Comparison of ENCODE assay signal across 7 cellular contexts in the genomic region with DNA sequence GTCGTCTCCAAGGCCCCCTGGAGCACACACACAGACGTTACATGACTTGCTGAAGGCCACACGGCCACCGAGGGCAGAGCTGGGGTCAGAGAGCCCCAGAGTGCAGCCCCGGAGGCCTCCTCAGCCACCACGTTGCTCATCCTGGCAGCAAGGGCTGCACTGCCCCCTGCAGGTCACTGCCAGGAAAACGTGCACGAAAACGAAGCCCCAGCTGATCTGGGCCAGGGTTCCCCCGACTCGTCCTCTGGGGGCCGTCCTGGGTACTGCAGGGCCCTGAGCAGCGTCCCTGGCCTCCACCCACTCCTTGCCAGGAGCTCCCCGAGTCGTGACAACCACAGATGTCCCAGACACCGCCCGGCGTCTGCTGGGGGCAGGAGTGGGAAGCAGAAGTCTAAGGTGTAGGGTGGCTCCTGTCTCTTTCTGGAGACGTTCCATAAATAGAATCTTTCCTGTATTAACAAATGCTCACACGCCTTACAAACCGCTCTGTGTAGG. TPM values are rescaled to one million over a fixed set of nuclear protein-coding genes. Genes with fewer than 3 reads are reported as not detected.
DNase-seq lines count a peak whose midpoint lies in the region; ATAC-seq and TF ChIP-seq lines count a peak whose summit lies in the region.

No MANE protein-coding gene starts in this region.

- H3K27ac ChIP-seq in neural progenitor cell (no peak overlapping the region), stomach smooth muscle (ENCODE audit: low read length) (peak overlapping the region; percentile 71)

- H3K36me3 ChIP-seq in Loucy (ENCODE audit: insufficient read depth, low read length), result no peaks in the 10 kb centered on the region
- no peaks in the 10 kb centered on the region for H3K36me3 ChIP-seq in neural progenitor cell
- peaks cover 6% of the 10 kb centered on the region in 2 donors for H3K36me3 ChIP-seq in stomach smooth muscle (ENCODE audit: control insufficient read depth in 2 of 2, insufficient read depth in 2 of 2, low read length in 2 of 2)

- H3K9me3 Mint-ChIP-seq in neural progenitor cell, result no peaks in the 10 kb centered on the region

- H3F3A ChIP-seq in Loucy (ENCODE audit: low read depth), result no peaks in the 10 kb centered on the region; the same call in 1 of the 2 replicates
- H3F3A ChIP-seq in neural progenitor cell (ENCODE audit: low read depth), result peaks cover 43% of the 10 kb centered on the region

- H2AFZ ChIP-seq in Loucy (ENCODE audit: low read length), result peak overlapping the region; percentile 34
- no peak overlapping the region for H2AFZ ChIP-seq in neural progenitor cell (replicated peaks)

- H3K4me2 ChIP-seq in Loucy (ENCODE audit: low read depth, low read length, poor library complexity, severe bottlenecking), result peak overlapping the region; percentile 76
- H3K4me2 ChIP-seq in neural progenitor cell, result peak overlapping the region; percentile 69

- peak overlapping the region; percentile 69 for H3K4me3 Mint-ChIP-seq in neural progenitor cell

- TF ChIP-seq CTCF in Loucy (conservative IDR thresholded peaks at IDR 0.05; ENCODE audit: low read length), result peak; percentile 98
- TF ChIP-seq CTCF in foreskin fibroblast (IDR thresholded peaks at IDR 0.05; ENCODE audit: low read depth, low read length), result peak; percentile 96
- peak; percentile 100 for TF ChIP-seq CTCF in neural progenitor cell (IDR thresholded peaks at IDR 0.05)

- H3K4me3 ChIP-seq in Loucy (ENCODE audit: low read length, poor library complexity, severe bottlenecking), result peak overlapping the region; percentile 74
- no peak overlapping the region for H3K4me3 ChIP-seq in foreskin fibroblast (ENCODE audit: low read depth in 1 of 2, low read length in 2 of 2)
- H3K4me3 ChIP-seq in neural progenitor cell, result peak overlapping the region; percentile 25
- peak overlapping the region in 1 of 2 donors; percentile 58 for H3K4me3 ChIP-seq in stomach smooth muscle (ENCODE audit: low read length in 2 of 2)

- H3K79me2 ChIP-seq in Loucy (ENCODE audit: insufficient read depth, low read length) (peaks cover 11% of the 10 kb centered on the region), neural progenitor cell (ENCODE audit: low read depth) (no peaks in the 10 kb centered on the region)

- no peaks in the 10 kb centered on the region for H3K9me2 ChIP-seq in Loucy (replicated peaks; ENCODE audit: low read depth, low read length)

- H3K4me1 Mint-ChIP-seq in neural progenitor cell, result peaks cover 38% of the 10 kb centered on the region

- H3K27me3 ChIP-seq in Loucy (ENCODE audit: insufficient read depth, low read length, poor library complexity, severe bottlenecking) (no peaks in the 10 kb centered on the region), neural progenitor cell (no peaks in the 10 kb centered on the region), stomach smooth muscle (ENCODE audit: control insufficient read depth in 1 of 2, insufficient read depth in 2 of 2, low read length in 2 of 2) (no peaks in the 10 kb centered on the region)

- H3K4me1 ChIP-seq in Loucy (ENCODE audit: insufficient read depth, low read length, poor library complexity, severe bottlenecking) (peaks cover 27% of the 10 kb centered on the region), neural progenitor cell (peaks cover 20% of the 10 kb centered on the region), stomach smooth muscle (ENCODE audit: control insufficient read depth, insufficient read depth, low read length) (peaks cover 32% of the 10 kb centered on the region)

- peaks cover 14% of the 10 kb centered on the region for H3K36me3 Mint-ChIP-seq in neural progenitor cell

- peak; percentile 29 for ATAC-seq in GM18498 (IDR thresholded peaks at IDR 0.05; ENCODE audit: unreplicated experiment)

- H3K9ac ChIP-seq in Loucy (ENCODE audit: low read depth, low read length, poor library complexity, severe bottlenecking), result peak overlapping the region; percentile 69
- no peak overlapping the region for H3K9ac ChIP-seq in neural progenitor cell
- H3K9ac ChIP-seq in stomach smooth muscle (ENCODE audit: low read length in 2 of 2), result peak overlapping the region; percentile 53 to 62

- H4K20me1 ChIP-seq in Loucy (ENCODE audit: insufficient read depth, low read length, poor library complexity, severe bottlenecking) (no peaks in the 10 kb centered on the region), neural progenitor cell (ENCODE audit: low read depth) (peaks cover 16% of the 10 kb centered on the region)

- no peak overlapping the region for H3K27ac Mint-ChIP-seq in neural progenitor cell

- peaks cover 11% of the 10 kb centered on the region for H3K27me3 Mint-ChIP-seq in neural progenitor cell (ENCODE audit: insufficient read depth, low read depth)

- H3K9me3 ChIP-seq in Loucy (ENCODE audit: insufficient read depth, low read depth, low read length) (no peaks in the 10 kb centered on the region), neural progenitor cell (ENCODE audit: low read depth) (no peaks in the 10 kb centered on the region), stomach smooth muscle (ENCODE audit: control insufficient read depth in 2 of 2, low read length in 2 of 2) (no peaks in the 10 kb centered on the region)

- DNase-seq in SIG-M5 (lab: John Stamatoyannopoulos, UW) (peak; percentile 47), activated gamma-delta T cell (lab: John Stamatoyannopoulos, UW) (peak; percentile 69), foreskin fibroblast (peak; percentile 77 to 93), neural progenitor cell (ENCODE audit: low spot score) (peak; percentile 94)

RNA-seq across cellular contexts. Expression of a gene that starts 3.4 kb away (rescaled TPM):
- 9.4 and 31.1 TPM in 2 replicates for total RNA-seq in neural progenitor cell (ENCODE audit: low replicate concordance)

RNA-seq across cellular contexts. Expression of a gene that starts 14.4 kb away (rescaled TPM):
- total RNA-seq in neural progenitor cell (ENCODE audit: low replicate concordance), result 0.09 TPM in 1 of 2 replicates, not detected in the other

RNA-seq across cellular contexts. Expression of a gene that starts 20.9 kb away (rescaled TPM):
- total RNA-seq in neural progenitor cell (ENCODE audit: low replicate concordance), result 42.5 and 92.6 TPM in 2 replicates

RNA-seq across cellular contexts. Expression of a gene that starts 33.2 kb away (rescaled TPM):
- total RNA-seq in neural progenitor cell (ENCODE audit: low replicate concordance), result not detected in 2 replicates

RNA-seq across cellular contexts. Expression of a gene that starts 49.8 kb away (rescaled TPM):
- total RNA-seq in neural progenitor cell (ENCODE audit: low replicate concordance), result 3.2 and 15.9 TPM in 2 replicates

Comparison
In these comparisons a context has a peak if more than half of its experiments do, and no peak if none do; other contexts are left out.
1. H3K4me3 ChIP-seq: peak in Loucy (single experiment) and neural progenitor cell (single experiment); none in foreskin fibroblast (0 of 2).
2. Peak in every context shown above with its lines, with median percentiles within 50 percentile points of each other: CTCF ChIP-seq and DNase-seq.